In genomic region chr17:58184308-58184985, GRCh38 we compare ENCODE assay signal across 11 cellular contexts. TPM values are rescaled to one million over a fixed set of nuclear protein-coding genes. Genes with fewer than 3 reads are reported as not detected.
DNase-seq lines count a peak whose midpoint lies in the region; ATAC-seq, FAIRE-seq and TF ChIP-seq lines count a peak whose summit lies in the region.
"Had no signal": no experiment of that assay in that cellular context is flagged by ENCODE, and none has a peak within 500 bp of the region (broad histone marks: within the 10 kb centered on the region; RNA-seq: fewer than 3 reads in every experiment).

No MANE protein-coding gene starts in this region.

- H3K4me3 ChIP-seq in H7 (ENCODE audit: insufficient read depth, low read depth, low read length) (no peak overlapping the region), K562 (no peak overlapping the region), neural progenitor cell (no peak overlapping the region)

- H3K27me3 ChIP-seq in H7 (ENCODE audit: control insufficient read depth, insufficient read depth, low read length) (no peaks in the 10 kb centered on the region; the same call in 1 of the 2 replicates), K562 (ENCODE audit: control insufficient read depth in 2 of 2, insufficient read depth in 2 of 2, low read length in 2 of 2) (peaks cover 0 to 6% of the 10 kb centered on the region in 2 experiments; a peak in 1 of 5 replicates), neural progenitor cell (peaks cover 5% of the 10 kb centered on the region)

- H3K79me2 ChIP-seq in K562 (ENCODE audit: control insufficient read depth, insufficient read depth, low read length) (no peaks in the 10 kb centered on the region), neural progenitor cell (ENCODE audit: low read depth) (no peaks in the 10 kb centered on the region)

- TF ChIP-seq RAD21 in K562 (CRISPR knock-in tag; conservative IDR thresholded peaks at IDR 0.05 in 1 of 2, IDR thresholded peaks at IDR 0.05 in 1 of 2), result no peak

- BruUV-seq in K562 (replicated peaks; lab: Mats Ljungman, UMichigan), result no TSS peak

- peaks cover 8% of the 10 kb centered on the region for H3K27me3 Mint-ChIP-seq in neural progenitor cell (ENCODE audit: insufficient read depth, low read depth)
- peaks cover 5% of the 10 kb centered on the region for H3K27me3 Mint-ChIP-seq in activated CD4-positive, alpha-beta memory T cell treated with anti-CD3 and anti-CD28 coated beads for 36 hours

- H3K27ac Mint-ChIP-seq in neural progenitor cell, result peak overlapping the region; percentile 17
- no peak overlapping the region for H3K27ac Mint-ChIP-seq in activated CD4-positive, alpha-beta memory T cell treated with anti-CD3 and anti-CD28 coated beads for 36 hours

- WGBS in K562 (ENCODE audit: insufficient coverage, low coverage, missing lambda C conversion rate), result 31% methylated on average over 9 of the region's 10 CpGs

- in situ Hi-C loops in K562 (cut with MboI), result no loop called here

- H3K9ac ChIP-seq in K562 (ENCODE audit: insufficient read depth in 1 of 2, low read depth in 2 of 2, low read length in 2 of 2) (peak overlapping the region in 1 of 2 experiments; percentile 70; a peak in 2 of 4 replicates), neural progenitor cell (no peak overlapping the region)

- peaks cover 30 to 36% of the 10 kb centered on the region in 2 experiments for H3K4me1 ChIP-seq in K562 (replicated peaks in 1 of 2; ENCODE audit: control insufficient read depth in 2 of 2, insufficient read depth in 2 of 2, low read length in 2 of 2)
- H3K4me1 ChIP-seq in neural progenitor cell, result no peaks in the 10 kb centered on the region

- CTCF ChIA-PET in K562 (lab: Yijun Ruan, JAX; ENCODE audit: low intra/inter-chr PET ratio), result no interaction called here
- CTCF ChIA-PET in activated CD4-positive, alpha-beta memory T cell treated with anti-CD3 and anti-CD28 coated beads for 36 hours (lab: Charles Lee), result interaction anchor here (0.9 kb wide), 1 partner anchor 12 kb away, joined by 3 read pairs; no protein-coding TSS in a partner anchor

- no peaks in the 10 kb centered on the region for H3F3A ChIP-seq in neural progenitor cell (ENCODE audit: low read depth)

- H4K20me1 ChIP-seq in K562 (replicated peaks; ENCODE audit: control insufficient read depth, insufficient read depth, low read length) (no peaks in the 10 kb centered on the region), neural progenitor cell (ENCODE audit: low read depth) (no peaks in the 10 kb centered on the region)

- no peaks in the 10 kb centered on the region for H3K36me3 Mint-ChIP-seq in neural progenitor cell
- H3K36me3 Mint-ChIP-seq in activated CD4-positive, alpha-beta memory T cell treated with anti-CD3 and anti-CD28 coated beads for 36 hours, result no peaks in the 10 kb centered on the region

- no peaks in the 10 kb centered on the region for H3K9me3 ChIP-seq in K562 (replicated peaks; ENCODE audit: control insufficient read depth, insufficient read depth, low read depth, low read length)
- no peaks in the 10 kb centered on the region for H3K9me3 ChIP-seq in neural progenitor cell (ENCODE audit: low read depth)

- peaks cover 7% of the 10 kb centered on the region for H3K4me1 Mint-ChIP-seq in neural progenitor cell
- peaks cover 3% of the 10 kb centered on the region for H3K4me1 Mint-ChIP-seq in activated CD4-positive, alpha-beta memory T cell treated with anti-CD3 and anti-CD28 coated beads for 36 hours (ENCODE audit: low read depth)

- FAIRE-seq in K562 (lab: Jason Lieb, UNC), result peak; percentile 88

- H3K36me3 ChIP-seq in H7 (replicated peaks; ENCODE audit: control insufficient read depth, insufficient read depth, low read length), result no peaks in the 10 kb centered on the region
- H3K36me3 ChIP-seq in K562 (ENCODE audit: control insufficient read depth, insufficient read depth, low read length), result no peaks in the 10 kb centered on the region
- no peaks in the 10 kb centered on the region for H3K36me3 ChIP-seq in neural progenitor cell

- ATAC-seq in K562, result peak; percentile 79
- ATAC-seq: activated T-cell treated with anti-CD3 and anti-CD28 coated beads, Interleukin-2, amount 50 U/mL, for 4 hours had no signal

- TF ChIP-seq POLR2A in K562 (conservative IDR thresholded peaks at IDR 0.05), result no peak

- peak overlapping the region; percentile 63; the same call in 2 of the 3 replicates for H3K27ac ChIP-seq in K562 (ENCODE audit: extremely low read depth, low read depth, low read length)
- no peak overlapping the region for H3K27ac ChIP-seq in neural progenitor cell

- POLR2A ChIA-PET in K562 (lab: Yijun Ruan, JAX), result interaction anchor here (1.3 to 1.5 kb wide), 2 partner anchors 12 to 13 kb away, joined by 3 read pairs; no protein-coding TSS in a partner anchor
- POLR2A ChIA-PET in activated CD4-positive, alpha-beta memory T cell treated with anti-CD3 and anti-CD28 coated beads for 36 hours (lab: Charles Lee), result no interaction called here

- H3K4me3 Mint-ChIP-seq in neural progenitor cell, result no peak overlapping the region
- no peak overlapping the region for H3K4me3 Mint-ChIP-seq in activated CD4-positive, alpha-beta memory T cell treated with anti-CD3 and anti-CD28 coated beads for 36 hours
- H3K4me3 Mint-ChIP-seq: activated T-cell treated with anti-CD3 and anti-CD28 coated beads, Interleukin-2, amount 50 U/mL, for 4 hours had no signal

- peak overlapping the region; percentile 50; the same call in 1 of the 2 replicates for H3K4me2 ChIP-seq in K562 (ENCODE audit: insufficient read depth, low read length)
- no peak overlapping the region for H3K4me2 ChIP-seq in neural progenitor cell

- TF ChIP-seq CTCF in K562 (IDR thresholded peaks at IDR 0.05 in 2 of 3, conservative IDR thresholded peaks at IDR 0.05 in 1 of 3; ENCODE audit: insufficient read depth in 2 of 3, low read depth in 1 of 3, low read length in 3 of 3), result no peak
- no peak for TF ChIP-seq CTCF in neural progenitor cell (IDR thresholded peaks at IDR 0.05)

- H3K9me3 Mint-ChIP-seq in neural progenitor cell, result no peaks in the 10 kb centered on the region
- no peaks in the 10 kb centered on the region for H3K9me3 Mint-ChIP-seq in activated CD4-positive, alpha-beta memory T cell treated with anti-CD3 and anti-CD28 coated beads for 36 hours
- H3K9me3 Mint-ChIP-seq: activated T-cell treated with anti-CD3 and anti-CD28 coated beads, Interleukin-2, amount 50 U/mL, for 4 hours had no signal

- no peak for TF ChIP-seq EP300 in K562 (IDR thresholded peaks at IDR 0.05; ENCODE audit: low read length)

- H2AFZ ChIP-seq in K562 (ENCODE audit: low read depth, low read length) (peak overlapping the region; percentile 73), neural progenitor cell (replicated peaks) (no peak overlapping the region)

- DNase-seq in H7 (peak; percentile 68), NCI-H510A (lab: John Stamatoyannopoulos, UW) (peak; percentile 27), K562 (ENCODE audit: extremely low read depth in 1 of 4, low spot score in 3 of 4) (peak; percentile 47 to 62 (median 56)), neural progenitor cell (ENCODE audit: low spot score) (peak; percentile 27), amniotic stem cell (lab: John Stamatoyannopoulos, UW) (no peak), AG20443 (ENCODE audit: low spot score) (no peak)
- DNase-seq in activated CD4-positive, alpha-beta memory T cell treated with anti-CD3 and anti-CD28 coated beads for 36 hours, result no peak
- DNase-seq: activated T-cell treated with anti-CD3 and anti-CD28 coated beads, Interleukin-2, amount 50 U/mL, for 4 hours; mesenchymal stem cell; NCI-H446; retina had no signal

- H3K9me1 ChIP-seq in K562 (ENCODE audit: control insufficient read depth, insufficient read depth, low read length), result no peaks in the 10 kb centered on the region

- intact Hi-C loops in K562 (cut with micrococcal nuclease), result no loop called here
- intact Hi-C loops in activated CD4-positive, alpha-beta memory T cell treated with anti-CD3 and anti-CD28 coated beads for 36 hours (cut with micrococcal nuclease), result no loop called here

RNA-seq across cellular contexts. Expression of gene EPX, which starts 8.1 kb away (rescaled TPM):
- not detected in 2 replicates for total RNA-seq in H7 (2014; rRNA removed; shearing (Covaris generic))
- not detected in 2 replicates for total RNA-seq in K562 (2011; cell fraction: chromatin; rRNA removed; ENCODE audit: low replicate concordance)
- total RNA-seq in K562 (2011; cell fraction: nucleolus; rRNA removed), result not detected in 2 replicates
- not detected in 2 replicates for total RNA-seq in K562 (2011; cell fraction: nucleoplasm; rRNA removed)
- total RNA-seq in K562 (2014; rRNA removed) (0.08 TPM in 1 of 2 replicates, not detected in the other), K562 (2014; rRNA removed; fragmentation: Illumina TruSeq; extraction: Trizol) (not detected in 2 replicates), K562 (2015; rRNA removed; fragmentation: Illumina TruSeq; extraction: Trizol) (0.33 and 0.45 TPM in 2 replicates), K562 (2021) (0.20 and 0.22 TPM in 2 replicates), neural progenitor cell (ENCODE audit: low replicate concordance) (not detected in 2 replicates)
- polyA plus RNA-seq in K562 (2011; rRNA removed) (not detected in 2 replicates), K562 (2014; fragmentation: Illumina TruSeq; extraction: Trizol) (0.21 and 0.30 TPM in 2 replicates), K562 (2014; fragmentation: Nextera tagmentation; extraction: Ambion mirVana) (under 1 TPM; 0.07 to 0.11 TPM), K562 (2014; rRNA removed) (0.17 and 0.22 TPM in 2 replicates)
- polyA plus RNA-seq in K562 (2011; cell fraction: cytosol; rRNA removed), result not detected in 2 replicates
- polyA plus RNA-seq in K562 (2011; cell fraction: nucleus; rRNA removed), result 0.04 TPM in 1 of 2 replicates, not detected in the other
- polyA plus RNA-seq in K562 (2012), result 1.7 and 2.5 TPM in 2 replicates
- not detected in 2 replicates for polyA minus RNA-seq in K562 (2011; rRNA and poly(A)+ RNA removed)
- polyA minus RNA-seq in K562 (2011; cell fraction: cytosol; rRNA and poly(A)+ RNA removed), result not detected in 2 replicates
- polyA minus RNA-seq in K562 (2011; cell fraction: nucleus; rRNA and poly(A)+ RNA removed), result not detected in 2 replicates
- not detected for total RNA-seq in activated CD4-positive, alpha-beta memory T cell treated with anti-CD3 and anti-CD28 coated beads for 36 hours
- total RNA-seq: activated T-cell treated with anti-CD3 and anti-CD28 coated beads, Interleukin-2, amount 50 U/mL, for 4 hours had no signal

RNA-seq across cellular contexts. Expression of gene OR4D2, which starts 17.7 kb away (rescaled TPM):
- not detected in 2 replicates for total RNA-seq in H7 (2014; rRNA removed; shearing (Covaris generic))
- total RNA-seq in K562 (2011; cell fraction: chromatin; rRNA removed; ENCODE audit: low replicate concordance), result not detected in 2 replicates
- not detected in 2 replicates for total RNA-seq in K562 (2011; cell fraction: nucleolus; rRNA removed)
- total RNA-seq in K562 (2011; cell fraction: nucleoplasm; rRNA removed), result not detected in 2 replicates
- not detected in 2 replicates for total RNA-seq in K562 (2014; rRNA removed)
- not detected in 2 replicates for total RNA-seq in K562 (2014; rRNA removed; fragmentation: Illumina TruSeq; extraction: Trizol)
- not detected in 2 replicates for total RNA-seq in K562 (2015; rRNA removed; fragmentation: Illumina TruSeq; extraction: Trizol)
- not detected in 2 replicates for total RNA-seq in K562 (2021)
- polyA plus RNA-seq in K562 (2011; rRNA removed), result not detected in 2 replicates
- not detected in 2 replicates for polyA plus RNA-seq in K562 (2011; cell fraction: cytosol; rRNA removed)
- not detected in 2 replicates for polyA plus RNA-seq in K562 (2011; cell fraction: nucleus; rRNA removed)
- polyA plus RNA-seq in K562 (2012), result not detected in 2 replicates
- not detected in 2 replicates for polyA plus RNA-seq in K562 (2014; fragmentation: Illumina TruSeq; extraction: Trizol)
- polyA plus RNA-seq in K562 (2014; fragmentation: Nextera tagmentation; extraction: Ambion mirVana), result not detected
- not detected in 2 replicates for polyA plus RNA-seq in K562 (2014; rRNA removed)
- not detected in 2 replicates for polyA minus RNA-seq in K562 (2011; rRNA and poly(A)+ RNA removed)
- not detected in 2 replicates for polyA minus RNA-seq in K562 (2011; cell fraction: cytosol; rRNA and poly(A)+ RNA removed)
- not detected in 2 replicates for polyA minus RNA-seq in K562 (2011; cell fraction: nucleus; rRNA and poly(A)+ RNA removed)
- not detected in 2 replicates for total RNA-seq in neural progenitor cell (ENCODE audit: low replicate concordance)
- not detected for total RNA-seq in activated CD4-positive, alpha-beta memory T cell treated with anti-CD3 and anti-CD28 coated beads for 36 hours
- total RNA-seq: activated T-cell treated with anti-CD3 and anti-CD28 coated beads, Interleukin-2, amount 50 U/mL, for 4 hours had no signal

RNA-seq across cellular contexts. Expression of gene MKS1, which starts 34.6 kb away (rescaled TPM):
- total RNA-seq in H7 (2014; rRNA removed; shearing (Covaris generic)), result 26.8 and 28.3 TPM in 2 replicates
- total RNA-seq in K562 (2011; cell fraction: chromatin; rRNA removed; ENCODE audit: low replicate concordance), result 68.2 and 109 TPM in 2 replicates
- total RNA-seq in K562 (2011; cell fraction: nucleolus; rRNA removed), result 49.3 and 61.5 TPM in 2 replicates
- total RNA-seq in K562 (2011; cell fraction: nucleoplasm; rRNA removed), result 63.9 and 64.8 TPM in 2 replicates
- total RNA-seq in K562 (2014; rRNA removed), result 21.1 and 25.7 TPM in 2 replicates
- 18.0 and 18.8 TPM in 2 replicates for total RNA-seq in K562 (2014; rRNA removed; fragmentation: Illumina TruSeq; extraction: Trizol)
- 20.3 and 21.7 TPM in 2 replicates for total RNA-seq in K562 (2015; rRNA removed; fragmentation: Illumina TruSeq; extraction: Trizol)
- total RNA-seq in K562 (2021), result 27.0 and 27.5 TPM in 2 replicates
- 27.1 and 40.0 TPM in 2 replicates for polyA plus RNA-seq in K562 (2011; rRNA removed)
- 21.3 and 26.4 TPM in 2 replicates for polyA plus RNA-seq in K562 (2011; cell fraction: cytosol; rRNA removed)
- 137 and 165 TPM in 2 replicates for polyA plus RNA-seq in K562 (2011; cell fraction: nucleus; rRNA removed)
- polyA plus RNA-seq in K562 (2012), result 27.9 and 31.8 TPM in 2 replicates
- 27.8 and 31.0 TPM in 2 replicates for polyA plus RNA-seq in K562 (2014; fragmentation: Illumina TruSeq; extraction: Trizol)
- 10 to 100 TPM; 16.3 to 27.8 TPM for polyA plus RNA-seq in K562 (2014; fragmentation: Nextera tagmentation; extraction: Ambion mirVana)
- polyA plus RNA-seq in K562 (2014; rRNA removed), result 23.5 and 25.9 TPM in 2 replicates
- polyA minus RNA-seq in K562 (2011; rRNA and poly(A)+ RNA removed), result 20.7 and 21.6 TPM in 2 replicates
- polyA minus RNA-seq in K562 (2011; cell fraction: cytosol; rRNA and poly(A)+ RNA removed), result 11.4 and 13.6 TPM in 2 replicates
- 27.5 and 39.7 TPM in 2 replicates for polyA minus RNA-seq in K562 (2011; cell fraction: nucleus; rRNA and poly(A)+ RNA removed)
- total RNA-seq in neural progenitor cell (ENCODE audit: low replicate concordance), result 25.8 and 30.0 TPM in 2 replicates
- 10 to 100 TPM; 23.5 to 27.3 TPM for total RNA-seq in activated CD4-positive, alpha-beta memory T cell treated with anti-CD3 and anti-CD28 coated beads for 36 hours

RNA-seq across cellular contexts. Expression of gene OR4D1, which starts 36.3 kb away (rescaled TPM):
- 0.03 and 0.22 TPM in 2 replicates for total RNA-seq in H7 (2014; rRNA removed; shearing (Covaris generic))
- total RNA-seq in K562 (2011; cell fraction: chromatin; rRNA removed; ENCODE audit: low replicate concordance), result not detected in 2 replicates
- not detected in 2 replicates for total RNA-seq in K562 (2011; cell fraction: nucleolus; rRNA removed)
- total RNA-seq in K562 (2011; cell fraction: nucleoplasm; rRNA removed), result not detected in 2 replicates
- total RNA-seq in K562 (2014; rRNA removed) (not detected in 2 replicates), K562 (2014; rRNA removed; fragmentation: Illumina TruSeq; extraction: Trizol) (not detected in 2 replicates), K562 (2015; rRNA removed; fragmentation: Illumina TruSeq; extraction: Trizol) (not detected in 2 replicates), K562 (2021) (not detected in 2 replicates), neural progenitor cell (ENCODE audit: low replicate concordance) (0.13 and 0.37 TPM in 2 replicates)
- polyA plus RNA-seq in K562 (2011; rRNA removed) (not detected in 2 replicates), K562 (2014; fragmentation: Illumina TruSeq; extraction: Trizol) (not detected in 2 replicates), K562 (2014; fragmentation: Nextera tagmentation; extraction: Ambion mirVana) (not detected), K562 (2014; rRNA removed) (not detected in 2 replicates)
- not detected in 2 replicates for polyA plus RNA-seq in K562 (2011; cell fraction: cytosol; rRNA removed)
- not detected in 2 replicates for polyA plus RNA-seq in K562 (2011; cell fraction: nucleus; rRNA removed)
- polyA plus RNA-seq in K562 (2012), result not detected in 2 replicates
- polyA minus RNA-seq in K562 (2011; rRNA and poly(A)+ RNA removed), result not detected in 2 replicates
- not detected in 2 replicates for polyA minus RNA-seq in K562 (2011; cell fraction: cytosol; rRNA and poly(A)+ RNA removed)
- not detected in 2 replicates for polyA minus RNA-seq in K562 (2011; cell fraction: nucleus; rRNA and poly(A)+ RNA removed)
- total RNA-seq in activated CD4-positive, alpha-beta memory T cell treated with anti-CD3 and anti-CD28 coated beads for 36 hours, result under 1 TPM; 0.17 to 0.27 TPM

RNA-seq across cellular contexts. Expression of gene LPO, which starts 53.9 kb away (rescaled TPM):
- not detected in 2 replicates for total RNA-seq in H7 (2014; rRNA removed; shearing (Covaris generic))
- total RNA-seq in K562 (2011; cell fraction: chromatin; rRNA removed; ENCODE audit: low replicate concordance), result not detected in 2 replicates
- not detected in 2 replicates for total RNA-seq in K562 (2011; cell fraction: nucleolus; rRNA removed)
- total RNA-seq in K562 (2011; cell fraction: nucleoplasm; rRNA removed), result not detected in 2 replicates
- total RNA-seq in K562 (2014; rRNA removed) (not detected in 2 replicates), K562 (2014; rRNA removed; fragmentation: Illumina TruSeq; extraction: Trizol) (not detected in 2 replicates), K562 (2015; rRNA removed; fragmentation: Illumina TruSeq; extraction: Trizol) (not detected in 2 replicates), K562 (2021) (0.11 TPM in 1 of 2 replicates, not detected in the other), neural progenitor cell (ENCODE audit: low replicate concordance) (not detected in 2 replicates)
- polyA plus RNA-seq in K562 (2011; rRNA removed) (not detected in 2 replicates), K562 (2014; fragmentation: Illumina TruSeq; extraction: Trizol) (not detected in 2 replicates), K562 (2014; fragmentation: Nextera tagmentation; extraction: Ambion mirVana) (not detected), K562 (2014; rRNA removed) (0.07 TPM in 1 of 2 replicates, not detected in the other)
- polyA plus RNA-seq in K562 (2011; cell fraction: cytosol; rRNA removed), result 0.03 and 0.04 TPM in 2 replicates
- not detected in 2 replicates for polyA plus RNA-seq in K562 (2011; cell fraction: nucleus; rRNA removed)
- polyA plus RNA-seq in K562 (2012), result 1.1 TPM in 1 of 2 replicates, not detected in the other
- 0.57 TPM in 1 of 2 replicates, not detected in the other for polyA minus RNA-seq in K562 (2011; rRNA and poly(A)+ RNA removed)
- polyA minus RNA-seq in K562 (2011; cell fraction: cytosol; rRNA and poly(A)+ RNA removed), result not detected in 2 replicates
- polyA minus RNA-seq in K562 (2011; cell fraction: nucleus; rRNA and poly(A)+ RNA removed), result not detected in 2 replicates
- total RNA-seq in activated CD4-positive, alpha-beta memory T cell treated with anti-CD3 and anti-CD28 coated beads for 36 hours, result not detected

Comparison
In these comparisons a context has a peak if more than half of its experiments do, and no peak if none do; other contexts are left out.
1. DNase-seq: peak in H7 (single experiment), NCI-H510A (single experiment), K562 (4 of 4) and neural progenitor cell (single experiment); none in amniotic stem cell (single experiment), activated CD4-positive, alpha-beta memory T cell treated with anti-CD3 and anti-CD28 coated beads for 36 hours (single experiment) and AG20443 (single experiment).